Comparison of ENCODE assay signal across 14 cellular contexts in genomic region chr6:17311595-17312311, GRCh38. TPM values are rescaled to one million over a fixed set of nuclear protein-coding genes. Genes with fewer than 3 reads are reported as not detected.
DNase-seq lines count a peak whose midpoint lies in the region; ATAC-seq, FAIRE-seq and TF ChIP-seq lines count a peak whose summit lies in the region.
"Had no signal": no experiment of that assay in that cellular context is flagged by ENCODE, and none has a peak within 500 bp of the region (broad histone marks: within the 10 kb centered on the region; RNA-seq: fewer than 3 reads in every experiment).

No MANE protein-coding gene starts in this region.

- ATAC-seq in pancreas (peak; percentile 58 to 81 (median 70)), HG02973 (IDR thresholded peaks at IDR 0.05; ENCODE audit: unreplicated experiment) (no peak)

- 59 to 66% methylated on average over 12 of the region's 12 CpGs for WGBS in pancreas, 2 donors

- no peak overlapping the region for H3K4me3 Mint-ChIP-seq in HFFc6
- no peak overlapping the region for H3K4me3 Mint-ChIP-seq in glutamatergic neuron (ENCODE audit: unreplicated experiment)

- H3K27ac ChIP-seq in SK-N-MC (0 out of 2 replicates have a peak overlapping the region, but pooled peaks have one; percentile 22), pancreas (no peak overlapping the region)
- H3K27ac ChIP-seq: vagina had no signal

- DNase-seq in HFFc6, result peak; percentile 25
- DNase-seq in SK-N-MC (ENCODE audit: low read depth, low spot score), result no peak
- DNase-seq in glutamatergic neuron, result peak; percentile 47
- DNase-seq in pancreas, result no peak
- DNase-seq in NCI-H1105 (lab: John Stamatoyannopoulos, UW), result no peak
- no peak for DNase-seq in activated CD8-positive, alpha-beta memory T cell treated with anti-CD3 and anti-CD28 coated beads for 24 hours
- DNase-seq in NCI-H1092 (lab: John Stamatoyannopoulos, UW), result no peak
- DNase-seq: DMS79, MM.1S had no signal

- no peak for FAIRE-seq in pancreas (lab: Jason Lieb, UNC)
- FAIRE-seq: GM18507 had no signal

- no peaks in the 10 kb centered on the region for H3K9me3 ChIP-seq in SK-N-MC (ENCODE audit: low read depth, low read length)
- H3K9me3 ChIP-seq in pancreas, result no peaks in the 10 kb centered on the region
- H3K9me3 ChIP-seq: Peyer's patch, vagina had no signal

- H3K4me1 Mint-ChIP-seq in HFFc6 (ENCODE audit: low read depth), result peaks cover 19% of the 10 kb centered on the region
- H3K4me1 Mint-ChIP-seq in glutamatergic neuron (ENCODE audit: low read depth, unreplicated experiment), result peaks cover 4% of the 10 kb centered on the region

- no peaks in the 10 kb centered on the region for H3K27me3 ChIP-seq in pancreas
- H3K27me3 ChIP-seq: Peyer's patch, vagina had no signal

- no peaks in the 10 kb centered on the region; the same call in 1 of the 2 replicates for H3K27me3 Mint-ChIP-seq in HFFc6 (ENCODE audit: insufficient read depth)
- no peaks in the 10 kb centered on the region for H3K27me3 Mint-ChIP-seq in glutamatergic neuron (ENCODE audit: unreplicated experiment)

- H3K4me3 ChIP-seq in SK-N-MC (no peak overlapping the region), pancreas (no peak overlapping the region)
- H3K4me3 ChIP-seq: vagina had no signal

- H3K36me3 Mint-ChIP-seq in HFFc6 (ENCODE audit: low read depth) (no peaks in the 10 kb centered on the region), glutamatergic neuron (ENCODE audit: unreplicated experiment) (no peaks in the 10 kb centered on the region)

- peak overlapping the region; percentile 62 for H3K27ac Mint-ChIP-seq in HFFc6
- no peak overlapping the region for H3K27ac Mint-ChIP-seq in glutamatergic neuron (ENCODE audit: unreplicated experiment)
- H3K27ac Mint-ChIP-seq: activated T-helper 2 cell treated with anti-CD3 and anti-CD28 coated beads, Interferon-gamma antibody, Interleukin-2, Interleukin-4, amounts not matched to agents 10 μg/mL and 5 μg/mL and 100 μg/mL, durations not matched to agents 14 hours and 24 hours and 36 hours had no signal

- H3K9me3 Mint-ChIP-seq in HFFc6 (no peaks in the 10 kb centered on the region), glutamatergic neuron (ENCODE audit: unreplicated experiment) (peaks cover 5% of the 10 kb centered on the region)
- H3K9me3 Mint-ChIP-seq: activated T-helper 2 cell treated with anti-CD3 and anti-CD28 coated beads, Interferon-gamma antibody, Interleukin-2, Interleukin-4, amounts not matched to agents 10 μg/mL and 5 μg/mL and 100 μg/mL, durations not matched to agents 14 hours and 24 hours and 36 hours had no signal

- no peak for TF ChIP-seq CTCF in HFFc6 (IDR thresholded peaks at IDR 0.05)
- no peak for TF ChIP-seq CTCF in glutamatergic neuron (IDR thresholded peaks at IDR 0.05; ENCODE audit: partially characterized antibody, unreplicated experiment)
- TF ChIP-seq CTCF in pancreas (IDR thresholded peaks at IDR 0.05), result no peak

- no peak overlapping the region for H3K9ac ChIP-seq in SK-N-MC (ENCODE audit: insufficient read length)

- peaks cover 0 to 7% (median 0%) of the 10 kb centered on the region in 3 donors for H3K4me1 ChIP-seq in pancreas
- H3K4me1 ChIP-seq: vagina had no signal

- H3K36me3 ChIP-seq in SK-N-MC (ENCODE audit: insufficient read depth, low read length) (no peaks in the 10 kb centered on the region), pancreas (no peaks in the 10 kb centered on the region)
- H3K36me3 ChIP-seq: Peyer's patch, vagina had no signal

- intact Hi-C loops in pancreas (cut with DNase I), result no loop called here

RNA-seq across cellular contexts. Expression of gene RBM24, which starts 30.6 kb away (rescaled TPM):
- total RNA-seq in HFFc6 (2021; fragmentation: NEBNext Ultra II Directional; extraction: Animal tissue kit (Norgen Biotek cat#: 25700)), result 10 to 100 TPM; 24.1 to 35.9 (median 33.3) TPM
- 4.9 TPM for total RNA-seq in glutamatergic neuron (ENCODE audit: unreplicated experiment)
- under 1 TPM in 4 of 6 donors, not detected in 2; 0.06 to 0.13 (median 0.10) TPM for total RNA-seq in pancreas
- polyA plus RNA-seq in pancreas, result under 1 TPM; 0.38 to 0.45 TPM
- total RNA-seq: activated T-helper 2 cell treated with anti-CD3 and anti-CD28 coated beads, Interferon-gamma antibody, Interleukin-2, Interleukin-4, amounts not matched to agents 10 μg/mL and 5 μg/mL and 100 μg/mL, durations not matched to agents 14 hours and 24 hours and 36 hours had no signal

Comparison
In these comparisons a context has a peak if more than half of its experiments do, and no peak if none do; other contexts are left out.
1. DNase-seq: peak in HFFc6 (single experiment) and glutamatergic neuron (single experiment); none in SK-N-MC (single experiment), pancreas (0 of 6), NCI-H1105 (single experiment), activated CD8-positive, alpha-beta memory T cell treated with anti-CD3 and anti-CD28 coated beads for 24 hours (single experiment) and NCI-H1092 (single experiment).